In genomic region chr1:24683713-24684162, GRCh38 we compare ENCODE assay signal across 10 cellular contexts. TPM values are rescaled to one million over a fixed set of nuclear protein-coding genes. Genes with fewer than 3 reads are reported as not detected.
DNase-seq lines count a peak whose midpoint lies in the region; ATAC-seq and TF ChIP-seq lines count a peak whose summit lies in the region.
"Had no signal": no experiment of that assay in that cellular context is flagged by ENCODE, and none has a peak within 500 bp of the region (broad histone marks: within the 10 kb centered on the region; RNA-seq: fewer than 3 reads in every experiment).

No MANE protein-coding gene starts in this region.

- H3K27ac ChIP-seq in right cardiac atrium (ENCODE audit: low read length) (peak overlapping the region; percentile 65), thoracic aorta (no peak overlapping the region)

- H3K9me3 ChIP-seq in adipocyte (ENCODE audit: control insufficient read depth, low read length) (no peaks in the 10 kb centered on the region), right cardiac atrium (ENCODE audit: control insufficient read depth, low read length) (no peaks in the 10 kb centered on the region), thoracic aorta (no peaks in the 10 kb centered on the region)

- peaks cover 11% of the 10 kb centered on the region for H3K4me1 ChIP-seq in adipocyte (ENCODE audit: control insufficient read depth, insufficient read depth, low read length)
- peaks cover 1% of the 10 kb centered on the region for H3K4me1 ChIP-seq in right cardiac atrium (ENCODE audit: control insufficient read depth, insufficient read depth, low read length)
- peaks cover 4 to 12% of the 10 kb centered on the region in 2 donors for H3K4me1 ChIP-seq in thoracic aorta (ENCODE audit: control insufficient read depth in 1 of 2, low read depth in 2 of 2)

- 24% methylated on average over 6 of the region's 6 CpGs for WGBS in right cardiac atrium

- H3K4me3 ChIP-seq in adipocyte (ENCODE audit: low read length), result peak overlapping the region; percentile 37
- no peak overlapping the region for H3K4me3 ChIP-seq in right cardiac atrium (ENCODE audit: low read length)
- H3K4me3 ChIP-seq in thoracic aorta, result no peak overlapping the region

- ATAC-seq in right cardiac atrium, result peak; percentile 78 to 94
- ATAC-seq in thoracic aorta (ENCODE audit: insufficient number of reproducible peaks, low FRiP score, low read depth), result no peak
- ATAC-seq in GM18909 (IDR thresholded peaks at IDR 0.05; ENCODE audit: poor library complexity, unreplicated experiment), result no peak
- ATAC-seq: left colon had no signal

- peak; percentile 95 for DNase-seq in HS-27A (ENCODE audit: low read depth)
- peak; percentile 84 for DNase-seq in adipocyte (ENCODE audit: low read depth)
- peak in 1 of 3 donors; percentile 34 for DNase-seq in right cardiac atrium
- peak; percentile 15 for DNase-seq in thoracic aorta (ENCODE audit: low spot score)
- DNase-seq in NCI-H510A treated with DMSO at 0.1 percent for 48 hours (lab: John Stamatoyannopoulos, UW), result no peak
- no peak for DNase-seq in activated gamma-delta T cell treated with Interleukin-2 at 50 U/mL for 16 hours
- DNase-seq: activated CD4-positive, CD25-positive, alpha-beta regulatory T cell; left colon; NCI-H2081 treated with DMSO at 0.1 percent for 48 hours had no signal

- H3K9ac ChIP-seq in adipocyte (ENCODE audit: low read length), result peak overlapping the region; percentile 75

- intact Hi-C loops in right cardiac atrium (cut with DNase I), result no loop called here

- no peaks in the 10 kb centered on the region for H3K36me3 ChIP-seq in adipocyte (ENCODE audit: control insufficient read depth, insufficient read depth, low read length, severe bottlenecking)
- no peaks in the 10 kb centered on the region for H3K36me3 ChIP-seq in thoracic aorta

- no peak for TF ChIP-seq CTCF in thoracic aorta (IDR thresholded peaks at IDR 0.05)

- H3K27me3 ChIP-seq in adipocyte (replicated peaks; ENCODE audit: control insufficient read depth, insufficient read depth, low read length), result no peaks in the 10 kb centered on the region
- H3K27me3 ChIP-seq in right cardiac atrium (ENCODE audit: control insufficient read depth, insufficient read depth), result no peaks in the 10 kb centered on the region
- no peaks in the 10 kb centered on the region for H3K27me3 ChIP-seq in thoracic aorta (replicated peaks; ENCODE audit: insufficient read depth)

RNA-seq across cellular contexts. Expression of gene SRRM1, which starts 40.6 kb away (rescaled TPM):
- total RNA-seq in right cardiac atrium (10 to 100 TPM; 71.8 to 91.7 (median 79.3) TPM), thoracic aorta (100 to 1,000 TPM in 1 of 2 donors, 10 to 100 TPM in 1; 57.0 to 181 TPM)
- polyA plus RNA-seq in right cardiac atrium, result 41.2 TPM

Comparison
In these comparisons a context has a peak if more than half of its experiments do, and no peak if none do; other contexts are left out.
1. DNase-seq: peak in HS-27A (single experiment), adipocyte (single experiment) and thoracic aorta (single experiment); none in NCI-H510A treated with DMSO at 0.1 percent for 48 hours (single experiment) and activated gamma-delta T cell treated with Interleukin-2 at 50 U/mL for 16 hours (single experiment).
2. ATAC-seq: peak in right cardiac atrium (2 of 2); none in thoracic aorta (single experiment) and GM18909 (single experiment).